In the genomic region with DNA sequence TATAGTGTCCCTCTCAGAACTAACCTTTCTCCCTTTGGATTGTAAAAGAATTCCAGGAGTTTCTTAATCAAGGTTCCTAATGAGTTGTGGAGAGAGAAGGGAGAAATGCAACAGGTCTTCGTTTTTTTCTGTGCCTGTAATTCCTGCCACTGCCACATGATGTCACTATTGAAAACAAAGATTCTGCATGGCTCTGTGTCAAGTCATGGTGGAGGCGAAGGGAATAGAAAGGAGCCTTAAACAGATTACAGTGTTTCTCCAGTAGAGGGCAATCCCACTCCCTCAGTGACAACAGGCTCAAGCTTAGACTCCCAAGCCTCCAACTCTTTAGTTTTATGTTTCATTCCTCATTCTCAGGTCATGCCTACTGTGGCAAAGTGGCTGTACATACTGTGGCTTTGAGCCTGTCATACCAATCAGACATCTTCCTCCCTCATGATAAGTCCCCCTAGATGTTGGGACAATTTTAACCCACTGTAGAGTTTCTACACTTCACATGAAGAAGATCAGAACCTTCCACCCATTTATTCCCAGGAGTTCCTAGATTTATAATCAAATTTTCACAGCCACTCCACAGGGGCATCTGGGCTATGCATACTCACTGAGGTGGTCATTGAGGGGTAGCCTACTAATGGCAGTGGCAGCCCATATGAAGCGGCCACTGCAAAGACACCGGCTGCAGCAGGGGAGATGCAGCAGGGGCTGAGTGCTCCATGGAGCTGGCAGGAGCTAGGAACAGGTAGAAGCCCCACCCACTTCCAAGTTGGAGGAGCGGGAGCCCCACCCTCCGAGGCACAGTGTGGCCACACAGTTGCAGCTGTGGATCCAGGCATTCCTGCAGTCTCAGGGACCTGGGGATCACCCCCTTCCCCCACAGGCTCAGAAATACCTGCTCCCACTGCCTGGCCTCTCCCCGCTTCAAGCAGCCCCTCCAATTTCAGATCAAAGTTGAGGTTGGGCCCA, we compare ENCODE assay signal across 8 cellular contexts.
A peak's percentile ranks its signal among the peaks of the same experiment; 100 is the strongest.
DNase-seq lines count a peak whose midpoint lies in the region; ATAC-seq and TF ChIP-seq lines count a peak whose summit lies in the region.

No MANE protein-coding gene starts in this region.

- no peak overlapping the region for H3K27ac ChIP-seq in 22Rv1

- no peaks in the 10 kb centered on the region for H3K27me3 Mint-ChIP-seq in WTC11 (ENCODE audit: low read depth)

- peak; percentile 76 for TF ChIP-seq CTCF in 22Rv1 (IDR thresholded peaks at IDR 0.05)
- peak; percentile 61 for TF ChIP-seq CTCF in GM06990 (IDR thresholded peaks at IDR 0.05; ENCODE audit: insufficient read depth, low read length, poor library complexity, severe bottlenecking)
- peak; percentile 71; the same call in 1 of the 2 replicates for TF ChIP-seq CTCF in WTC11 (IDR thresholded peaks at IDR 0.05)

- H3K27me3 ChIP-seq in GM06990 (replicated peaks; ENCODE audit: control insufficient read depth, insufficient read depth, low read length) = no peaks in the 10 kb centered on the region

- peaks cover 4% of the 10 kb centered on the region for H3K4me1 Mint-ChIP-seq in WTC11

- no peak overlapping the region for H3K4me3 Mint-ChIP-seq in WTC11

- peaks cover 20% of the 10 kb centered on the region for H3K9me3 Mint-ChIP-seq in WTC11

- peak overlapping the region; percentile 73; the same call in 1 of the 2 replicates for H3K27ac Mint-ChIP-seq in WTC11

- peak; percentile 49 for DNase-seq in GM06990 (ENCODE audit: extremely low read depth, insufficient read length)
- DNase-seq in HuH-7.5 (ENCODE audit: low spot score) = peak; percentile 27
- peak; percentile 64 for DNase-seq in WTC11 (ENCODE audit: low spot score)
- DNase-seq in left lobe of liver (ENCODE audit: low spot score) = no peak
- no peak for DNase-seq in anterior cingulate cortex (lab: John Stamatoyannopoulos, UW)
- DNase-seq in effector CD8-positive, alpha-beta T cell (lab: John Stamatoyannopoulos, UW) = no peak
- no peak for DNase-seq in GF-D8 (lab: John Stamatoyannopoulos, UW)

- POLR2A ChIA-PET in WTC11 (lab: Charles Lee) = no interaction called here

- CTCF ChIA-PET in WTC11 (lab: Charles Lee) = interaction anchor here (0.6 to 2.9 kb wide), 33 partner anchors 9 to 492 kb away, joined by 3 to 25 read pairs (median 4); no protein-coding TSS in a partner anchor

- peaks cover 3% of the 10 kb centered on the region for H3K36me3 ChIP-seq in GM06990 (ENCODE audit: control insufficient read depth, insufficient read depth, low read length)

- ATAC-seq in WTC11 (peak; percentile 93), left lobe of liver (peak; percentile 79)

- 0 out of 2 replicates have a peak, but pooled peaks cover 10% of the 10 kb centered on the region for H3K36me3 Mint-ChIP-seq in WTC11

- no peak overlapping the region for H3K4me3 ChIP-seq in GM06990 (replicated peaks; ENCODE audit: low read depth, low read length)

TF ChIP-seq in WTC11, 78 proteins besides CTCF, POLR2A, EP300 and RAD21:
- TF ChIP-seq, protein P1, sequence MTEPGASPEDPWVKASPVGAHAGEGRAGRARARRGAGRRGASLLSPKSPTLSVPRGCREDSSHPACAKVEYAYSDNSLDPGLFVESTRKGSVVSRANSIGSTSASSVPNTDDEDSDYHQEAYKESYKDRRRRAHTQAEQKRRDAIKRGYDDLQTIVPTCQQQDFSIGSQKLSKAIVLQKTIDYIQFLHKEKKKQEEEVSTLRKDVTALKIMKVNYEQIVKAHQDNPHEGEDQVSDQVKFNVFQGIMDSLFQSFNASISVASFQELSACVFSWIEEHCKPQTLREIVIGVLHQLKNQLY (CRISPR knock-in tag; IDR thresholded peaks at IDR 0.05) = no peak

Comparison
In these comparisons a context has a peak if more than half of its experiments do, and no peak if none do; other contexts are left out.
1. DNase-seq: peak in GM06990 (single experiment), HuH-7.5 (single experiment) and WTC11 (single experiment); none in left lobe of liver (single experiment), anterior cingulate cortex (0 of 58), effector CD8-positive, alpha-beta T cell (single experiment) and GF-D8 (single experiment).
2. Peak in every context shown above with its lines, with median percentiles within 50 percentile points of each other: CTCF ChIP-seq.